ENCODE assay signal across 22 cellular contexts in the genomic region with DNA sequence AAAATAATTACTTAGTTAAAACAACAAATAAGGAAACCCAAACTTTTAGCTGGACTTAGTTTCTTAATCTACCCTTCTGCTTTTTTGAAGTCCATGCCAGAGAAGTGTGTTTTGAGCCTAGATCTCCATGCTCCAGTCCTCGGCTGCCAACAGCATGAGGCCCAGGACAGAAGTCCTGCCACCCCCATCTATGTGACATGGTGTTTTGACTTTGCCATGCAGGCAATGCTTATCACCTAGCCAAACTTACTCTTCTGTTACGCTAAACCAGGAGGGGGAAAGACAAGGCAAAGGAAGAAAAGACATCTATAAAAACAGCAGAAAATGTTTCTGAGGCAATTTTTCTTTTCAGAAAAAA.
DNase-seq lines count a peak whose midpoint lies in the region; ATAC-seq and TF ChIP-seq lines count a peak whose summit lies in the region.
"Had no signal": no experiment of that assay in that cellular context is flagged by ENCODE, and none has a peak within 500 bp of the region (broad histone marks: within the 10 kb centered on the region; RNA-seq: fewer than 3 reads in every experiment).

No MANE protein-coding gene starts in this region.

- no peaks in the 10 kb centered on the region for H3K9me3 ChIP-seq in right lobe of liver
- H3K9me3 ChIP-seq: left lung, mucosa of descending colon, upper lobe of left lung had no signal

- peak overlapping the region; percentile 42 to 78 (median 62) for H3K27ac ChIP-seq in right lobe of liver
- H3K27ac ChIP-seq: left lung, upper lobe of left lung had no signal

- peak overlapping the region; percentile 77 for H3K27ac Mint-ChIP-seq in chondrocyte (ENCODE audit: unreplicated experiment)
- H3K27ac Mint-ChIP-seq: activated CD8-positive, alpha-beta T cell treated with anti-CD3 and anti-CD28 coated beads for 36 hours; B cell; nephron progenitor cell had no signal

- 40% methylated on average over 2 of the region's 2 CpGs for WGBS in right lobe of liver (ENCODE audit: insufficient coverage, low coverage, low lambda C conversion rate, missing lambda C conversion rate)

- no peak for DNase-seq in left ventricle myocardium superior
- DNase-seq in left cardiac atrium = no peak
- DNase-seq in chondrocyte (ENCODE audit: low spot score) = no peak
- peak in 2 of 3 donors; percentile 75 to 78 for DNase-seq in right lobe of liver
- no peak for DNase-seq in NOMO-1 treated with dmso at 0.1 percent for 144 hours (lab: John Stamatoyannopoulos, UW; ENCODE audit: unreplicated experiment)
- DNase-seq in activated T-cell treated with anti-CD3 and anti-CD28 coated beads, Interleukin-2, amount 50 U/mL, for 48 hours = no peak
- no peak for DNase-seq in inferior parietal cortex (ENCODE audit: extremely low spot score)
- DNase-seq: activated CD4-positive, alpha-beta T cell treated with anti-CD3 and anti-CD28 coated beads for 1 hour; activated CD8-positive, alpha-beta T cell treated with anti-CD3 and anti-CD28 coated beads for 36 hours; activated effector memory CD4-positive, alpha-beta T cell treated with Interleukin-2 at 50 U/mL for 16 hours; left lung; mucosa of descending colon; NCI-H1694; NCI-H2171 treated with DMSO at 0.1 percent for 48 hours; NCI-H524; nephron progenitor cell; NK-92 treated with Interleukin-12 subunit alpha and Interleukin-12 subunit beta, amount 100 ng/mL, for 24 hours; T-helper 1 cell; upper lobe of left lung had no signal

- no peaks in the 10 kb centered on the region for H3K36me3 ChIP-seq in right lobe of liver
- H3K36me3 ChIP-seq: upper lobe of left lung had no signal

- intact Hi-C loops in left ventricle myocardium superior (cut with micrococcal nuclease) = no loop called here
- intact Hi-C loops in left cardiac atrium (cut with DNase I) = no loop called here
- intact Hi-C loops in right lobe of liver (cut with DNase I) = no loop called here

- no peaks in the 10 kb centered on the region for H3K27me3 ChIP-seq in right lobe of liver
- H3K27me3 ChIP-seq: left lung, upper lobe of left lung had no signal

- H3K27me3 Mint-ChIP-seq in chondrocyte (ENCODE audit: low read depth) = no peaks in the 10 kb centered on the region
- H3K27me3 Mint-ChIP-seq: activated CD8-positive, alpha-beta T cell treated with anti-CD3 and anti-CD28 coated beads for 36 hours; B cell had no signal

- H3K4me3 ChIP-seq in right lobe of liver = no peak overlapping the region
- H3K4me3 ChIP-seq: left lung, mucosa of descending colon, upper lobe of left lung had no signal

- H3K4me3 Mint-ChIP-seq in chondrocyte (ENCODE audit: unreplicated experiment) = no peak overlapping the region
- H3K4me3 Mint-ChIP-seq: activated CD8-positive, alpha-beta T cell treated with anti-CD3 and anti-CD28 coated beads for 36 hours; B cell; nephron progenitor cell had no signal

- H3K36me3 Mint-ChIP-seq in chondrocyte (ENCODE audit: low read depth) = peaks cover 1% of the 10 kb centered on the region

- peak; percentile 59 for ATAC-seq in left ventricle myocardium superior
- ATAC-seq in left cardiac atrium = no peak
- peak; percentile 32 to 85 (median 78) for ATAC-seq in right lobe of liver
- ATAC-seq in HG03159 (IDR thresholded peaks at IDR 0.05; ENCODE audit: unreplicated experiment) = no peak
- ATAC-seq: activated CD8-positive, alpha-beta T cell treated with anti-CD3 and anti-CD28 coated beads for 36 hours; mucosa of descending colon; Panc1 had no signal

- no peaks in the 10 kb centered on the region for H3K9me3 Mint-ChIP-seq in chondrocyte (ENCODE audit: low read depth)
- H3K9me3 Mint-ChIP-seq: activated CD8-positive, alpha-beta T cell treated with anti-CD3 and anti-CD28 coated beads for 36 hours; nephron progenitor cell had no signal

- TF ChIP-seq CTCF in chondrocyte (IDR thresholded peaks at IDR 0.05) (no peak), right lobe of liver (IDR thresholded peaks at IDR 0.05) (no peak)

- H3K4me1 Mint-ChIP-seq in chondrocyte (ENCODE audit: low read depth) = peaks cover 42% of the 10 kb centered on the region
- H3K4me1 Mint-ChIP-seq: B cell, nephron progenitor cell had no signal

- TF ChIP-seq POLR2A in right lobe of liver (IDR thresholded peaks at IDR 0.05) = no peak

- H3K4me1 ChIP-seq in right lobe of liver = peaks cover 0 to 38% (median 12%) of the 10 kb centered on the region in 4 donors

Comparison
In these comparisons a context has a peak if more than half of its experiments do, and no peak if none do; other contexts are left out.
1. ATAC-seq: peak in left ventricle myocardium superior (single experiment) and right lobe of liver (4 of 4); none in left cardiac atrium (0 of 2) and HG03159 (single experiment).
2. DNase-seq: peak in right lobe of liver (2 of 3); none in left ventricle myocardium superior (single experiment), left cardiac atrium (single experiment), chondrocyte (single experiment), NOMO-1 treated with dmso at 0.1 percent for 144 hours (single experiment), activated T-cell treated with anti-CD3 and anti-CD28 coated beads, Interleukin-2, amount 50 U/mL, for 48 hours (0 of 2) and inferior parietal cortex (single experiment).